Comparison of ENCODE assay signal across 1 cellular context in genomic region chr6:116570856-116571682, GRCh38.
TF ChIP-seq lines count a peak whose summit lies in the region.

RWDD1 (plus strand) TSS chr6:116571504; CDS start chr6:116571583, 79 bp downstream.

TF ChIP-seq in K562, 482 proteins besides CTCF, POLR2A, EP300 and RAD21 (continued from another document and continues in another):
- 0 out of 4 replicates have a peak, but pooled peaks of 1 of the 2 experiments have one; percentile 35 for TF ChIP-seq ZNF318 (IDR thresholded peaks at IDR 0.05; ENCODE audit: borderline replicate concordance in 1 of 2, low read depth in 1 of 2)
- TF ChIP-seq PTTG1 (tag; IDR thresholded peaks at IDR 0.05; ENCODE audit: low read depth) = no peak
- no peak for TF ChIP-seq MLX (CRISPR knock-in tag; conservative IDR thresholded peaks at IDR 0.05)
- peak; percentile 41; the same call in 1 of the 2 replicates for TF ChIP-seq KLF13 (tag; IDR thresholded peaks at IDR 0.05; ENCODE audit: borderline replicate concordance, low read depth)
- TF ChIP-seq HDAC6 (IDR thresholded peaks at IDR 0.05; ENCODE audit: low read depth, low read length) = 0 out of 2 replicates have a peak, but pooled peaks have one; percentile 65
- no peak for TF ChIP-seq ZNF354B (CRISPR knock-in tag; IDR thresholded peaks at IDR 0.05)
- no peak for TF ChIP-seq ZBTB8A (IDR thresholded peaks at IDR 0.05; ENCODE audit: partially characterized antibody)
- TF ChIP-seq MAFF (IDR thresholded peaks at IDR 0.05; ENCODE audit: low read length) = no peak; the same call in 1 of the 2 replicates
- peak; percentile 77 to 94 for TF ChIP-seq SIN3A (IDR thresholded peaks at IDR 0.05; ENCODE audit: borderline replicate concordance in 2 of 2, control insufficient read depth in 1 of 2, low read depth in 2 of 2, low read length in 2 of 2)
- no peak; the same call in 1 of the 2 replicates for TF ChIP-seq ARID1B (IDR thresholded peaks at IDR 0.05)
- peak; percentile 36; the same call in 1 of the 2 replicates for TF ChIP-seq ARID2 (IDR thresholded peaks at IDR 0.05)
- TF ChIP-seq CREB5 (CRISPR knock-in tag; IDR thresholded peaks at IDR 0.05) = no peak
- no peak for TF ChIP-seq GATA2 (CRISPR knock-in tag; IDR thresholded peaks at IDR 0.05)
- TF ChIP-seq STAT6 (CRISPR knock-in tag; IDR thresholded peaks at IDR 0.05) = no peak
- TF ChIP-seq SMARCE1 (IDR thresholded peaks at IDR 0.05) = peak; percentile 51; the same call in 1 of the 2 replicates
- TF ChIP-seq TCFL5 (CRISPR knock-in tag; conservative IDR thresholded peaks at IDR 0.05) = no peak
- TF ChIP-seq CHD4 (IDR thresholded peaks at IDR 0.05; ENCODE audit: insufficient read depth, insufficient replicate concordance, low read depth, low read length, poor library complexity, severe bottlenecking) = no peak
- TF ChIP-seq NEUROD1 (IDR thresholded peaks at IDR 0.05; ENCODE audit: borderline replicate concordance, low read depth, low read length, partially characterized antibody) = peak; percentile 100
- TF ChIP-seq GTF2A2 (tag; IDR thresholded peaks at IDR 0.05) = no peak
- no peak for TF ChIP-seq ELF2 (CRISPR knock-in tag; IDR thresholded peaks at IDR 0.05)
- TF ChIP-seq SMAD1 (IDR thresholded peaks at IDR 0.05; ENCODE audit: low read depth, low read length, partially characterized antibody) = peak; percentile 25
- TF ChIP-seq ZNF263 (CRISPR knock-in tag; IDR thresholded peaks at IDR 0.05; ENCODE audit: borderline replicate concordance) = peak; percentile 30; the same call in 1 of the 2 replicates
- no peak for TF ChIP-seq SRSF3 (IDR thresholded peaks at IDR 0.05; ENCODE audit: insufficient read depth, low read length)
- no peak for TF ChIP-seq BRF1 (IDR thresholded peaks at IDR 0.05; ENCODE audit: borderline replicate concordance, extremely low read depth, insufficient read length)
- no peak for TF ChIP-seq CBX5 (IDR thresholded peaks at IDR 0.05; ENCODE audit: borderline replicate concordance, low read depth)
- TF ChIP-seq CGGBP1 (CRISPR knock-in tag; IDR thresholded peaks at IDR 0.05) = no peak
- TF ChIP-seq HMBOX1 (IDR thresholded peaks at IDR 0.05) = no peak
- no peak for TF ChIP-seq SLC30A9 (CRISPR knock-in tag; IDR thresholded peaks at IDR 0.05)
- TF ChIP-seq NCOR1 (IDR thresholded peaks at IDR 0.05) = peak; percentile 32; the same call in 1 of the 2 replicates
- peak; percentile 69 for TF ChIP-seq JUND (IDR thresholded peaks at IDR 0.05; ENCODE audit: borderline replicate concordance, low read depth, low read length)
- TF ChIP-seq JUND (tag; IDR thresholded peaks at IDR 0.05; ENCODE audit: borderline replicate concordance, low read depth, low read length) = peak; percentile 28; the same call in 1 of the 3 replicates
- no peak for TF ChIP-seq ILF3 (IDR thresholded peaks at IDR 0.05; ENCODE audit: borderline replicate concordance)
- peak; percentile 80 to 100; a peak in 3 of 4 replicates for TF ChIP-seq MLLT1 (IDR thresholded peaks at IDR 0.05)
- peak; percentile 97 for TF ChIP-seq RBM25 (IDR thresholded peaks at IDR 0.05; ENCODE audit: low read depth, low read length, severe bottlenecking)
- TF ChIP-seq FOXK1 (CRISPR knock-in tag; IDR thresholded peaks at IDR 0.05; ENCODE audit: borderline replicate concordance) = no peak
- no peak for TF ChIP-seq DDX20 (tag; IDR thresholded peaks at IDR 0.05; ENCODE audit: low read depth)
- no peak for TF ChIP-seq GTF2B (IDR thresholded peaks at IDR 0.05; ENCODE audit: extremely low read depth, insufficient read length)
- no peak for TF ChIP-seq NUFIP1 (IDR thresholded peaks at IDR 0.05; ENCODE audit: partially characterized antibody)
- TF ChIP-seq SRSF9 (IDR thresholded peaks at IDR 0.05; ENCODE audit: borderline replicate concordance, low read depth, low read length) = no peak
- TF ChIP-seq SNAPC5 (CRISPR knock-in tag; IDR thresholded peaks at IDR 0.05) = no peak
- TF ChIP-seq VEZF1 (CRISPR knock-in tag; IDR thresholded peaks at IDR 0.05) = no peak
- TF ChIP-seq ZNF75A (CRISPR knock-in tag; IDR thresholded peaks at IDR 0.05) = no peak
- no peak for TF ChIP-seq CREB3 (tag; conservative IDR thresholded peaks at IDR 0.05; ENCODE audit: low read depth)
- TF ChIP-seq ZBED1 (IDR thresholded peaks at IDR 0.05) = no peak
